8 cellular contexts compared by ENCODE assay signal in genomic region chr7:74655785-74656420, GRCh38. TPM values are rescaled to one million over a fixed set of nuclear protein-coding genes. Genes with fewer than 3 reads are reported as not detected.
A peak's percentile ranks its signal among the peaks of the same experiment; 100 is the strongest.
DNase-seq lines count a peak whose midpoint lies in the region; ATAC-seq, FAIRE-seq and TF ChIP-seq lines count a peak whose summit lies in the region.

No MANE protein-coding gene starts in this region.

- TF ChIP-seq POLR2A in thyroid gland (IDR thresholded peaks at IDR 0.05) = no peak

- H3K4me1 Mint-ChIP-seq in activated CD8-positive, alpha-beta memory T cell treated with anti-CD3 and anti-CD28 coated beads, Interleukin-2, amount 10 ng/mL, durations not matched to agents 7 days and 5 days = peaks cover 47% of the 10 kb centered on the region
- peaks cover 43% of the 10 kb centered on the region for H3K4me1 Mint-ChIP-seq in activated T-helper 2 cell treated with anti-CD3 and anti-CD28 coated beads, Interferon-gamma antibody, Interleukin-2, Interleukin-4, amounts not matched to agents 10 μg/mL and 5 μg/mL and 100 μg/mL, durations not matched to agents 14 hours and 24 hours and 36 hours (ENCODE audit: low read depth)

- CTCF ChIA-PET in activated CD8-positive, alpha-beta memory T cell treated with anti-CD3 and anti-CD28 coated beads, Interleukin-2, amount 10 ng/mL, durations not matched to agents 7 days and 5 days (lab: Charles Lee) = interaction anchor here (0.6 kb wide), 1 partner anchor 37 kb away, joined by 3 read pairs; no protein-coding TSS in a partner anchor

- TF ChIP-seq CTCF in keratinocyte (optimal IDR thresholded peaks at IDR 0.05 in 1 of 3, IDR thresholded peaks at IDR 0.05 in 1 of 3, conservative IDR thresholded peaks at IDR 0.05 in 1 of 3; ENCODE audit: extremely low read depth in 1 of 3, insufficient read depth in 2 of 3, low read length in 3 of 3) (no peak), thyroid gland (IDR thresholded peaks at IDR 0.05) (peak in 2 of 6 experiments; percentile 11 to 26)

- H3K4me3 ChIP-seq in keratinocyte (ENCODE audit: control insufficient read depth in 2 of 3, extremely low read depth in 1 of 3, insufficient read depth in 2 of 3, low read depth in 1 of 3, low read length in 3 of 3) = peak overlapping the region in 2 of 3 experiments; percentile 24 to 91
- H3K4me3 ChIP-seq in thyroid gland (replicated peaks in 1 of 3) = peak overlapping the region in 2 of 3 donors; percentile 13 to 100

- no peaks in the 10 kb centered on the region for H4K20me1 ChIP-seq in keratinocyte (ENCODE audit: control insufficient read depth, extremely low read depth, insufficient read depth, low read length)

- peaks cover 23% of the 10 kb centered on the region for H3K79me2 ChIP-seq in keratinocyte (ENCODE audit: control insufficient read depth, insufficient read depth, low read length)

- H3K27ac Mint-ChIP-seq in activated CD8-positive, alpha-beta memory T cell treated with anti-CD3 and anti-CD28 coated beads, Interleukin-2, amount 10 ng/mL, durations not matched to agents 7 days and 5 days = peak overlapping the region; percentile 93
- H3K27ac Mint-ChIP-seq in activated T-helper 2 cell treated with anti-CD3 and anti-CD28 coated beads, Interferon-gamma antibody, Interleukin-2, Interleukin-4, amounts not matched to agents 10 μg/mL and 5 μg/mL and 100 μg/mL, durations not matched to agents 14 hours and 24 hours and 36 hours = peak overlapping the region; percentile 94

- intact Hi-C loops in activated T-helper 2 cell treated with anti-CD3 and anti-CD28 coated beads, Interferon-gamma antibody, Interleukin-2, Interleukin-4, amounts not matched to agents 10 μg/mL and 5 μg/mL and 100 μg/mL, durations not matched to agents 14 hours and 24 hours and 36 hours (cut with micrococcal nuclease) = loop anchor here (2.0 kb wide), 1 partner anchor 203 kb away; the partner anchor contains the start of gene GTF2IRD1
- intact Hi-C loops in thyroid gland (cut with DNase I) = no loop called here

- H3K36me3 ChIP-seq in keratinocyte (ENCODE audit: control insufficient read depth in 2 of 2, extremely low read depth in 1 of 2, insufficient read depth in 2 of 2, low read length in 2 of 2) = peaks cover 0 to 2% of the 10 kb centered on the region in 2 experiments
- no peaks in the 10 kb centered on the region for H3K36me3 ChIP-seq in thyroid gland

- peak overlapping the region; percentile 100 for H3K4me2 ChIP-seq in keratinocyte (ENCODE audit: control insufficient read depth, extremely low read depth, insufficient read depth, low read depth, low read length)

- H3K27me3 ChIP-seq in keratinocyte (ENCODE audit: control insufficient read depth, extremely low read depth, insufficient read depth, low read length) (no peaks in the 10 kb centered on the region), thyroid gland (no peaks in the 10 kb centered on the region)

- no peak for ATAC-seq in activated CD8-positive, alpha-beta memory T cell treated with anti-CD3 and anti-CD28 coated beads, Interleukin-2, amount 10 ng/mL, durations not matched to agents 7 days and 5 days
- no peak for ATAC-seq in HG02588 (IDR thresholded peaks at IDR 0.05; ENCODE audit: unreplicated experiment)

- H3K9me3 ChIP-seq in keratinocyte (ENCODE audit: control insufficient read depth, low read depth, low read length) = no peaks in the 10 kb centered on the region
- no peaks in the 10 kb centered on the region for H3K9me3 ChIP-seq in thyroid gland

- peaks cover 7% of the 10 kb centered on the region for H3K36me3 Mint-ChIP-seq in activated CD8-positive, alpha-beta memory T cell treated with anti-CD3 and anti-CD28 coated beads, Interleukin-2, amount 10 ng/mL, durations not matched to agents 7 days and 5 days
- peaks cover 34% of the 10 kb centered on the region for H3K36me3 Mint-ChIP-seq in activated T-helper 2 cell treated with anti-CD3 and anti-CD28 coated beads, Interferon-gamma antibody, Interleukin-2, Interleukin-4, amounts not matched to agents 10 μg/mL and 5 μg/mL and 100 μg/mL, durations not matched to agents 14 hours and 24 hours and 36 hours (ENCODE audit: low read depth)

- H3K9ac ChIP-seq in keratinocyte (ENCODE audit: control insufficient read depth, extremely low read depth, insufficient read depth, low read length) = peak overlapping the region; percentile 5

- H3K4me3 Mint-ChIP-seq in activated CD8-positive, alpha-beta memory T cell treated with anti-CD3 and anti-CD28 coated beads, Interleukin-2, amount 10 ng/mL, durations not matched to agents 7 days and 5 days = peak overlapping the region; percentile 81
- H3K4me3 Mint-ChIP-seq in activated T-helper 2 cell treated with anti-CD3 and anti-CD28 coated beads, Interferon-gamma antibody, Interleukin-2, Interleukin-4, amounts not matched to agents 10 μg/mL and 5 μg/mL and 100 μg/mL, durations not matched to agents 14 hours and 24 hours and 36 hours (ENCODE audit: low read depth) = peak overlapping the region; percentile 91

- no peaks in the 10 kb centered on the region for H3K9me1 ChIP-seq in keratinocyte (ENCODE audit: control insufficient read depth, extremely low read depth, insufficient read depth, low read length)

- H3K9me3 Mint-ChIP-seq in activated CD8-positive, alpha-beta memory T cell treated with anti-CD3 and anti-CD28 coated beads, Interleukin-2, amount 10 ng/mL, durations not matched to agents 7 days and 5 days (ENCODE audit: low read depth) = no peaks in the 10 kb centered on the region
- no peaks in the 10 kb centered on the region for H3K9me3 Mint-ChIP-seq in activated T-helper 2 cell treated with anti-CD3 and anti-CD28 coated beads, Interferon-gamma antibody, Interleukin-2, Interleukin-4, amounts not matched to agents 10 μg/mL and 5 μg/mL and 100 μg/mL, durations not matched to agents 14 hours and 24 hours and 36 hours

- DNase-seq in activated CD8-positive, alpha-beta memory T cell treated with anti-CD3 and anti-CD28 coated beads, Interleukin-2, amount 10 ng/mL, durations not matched to agents 7 days and 5 days = no peak
- DNase-seq in activated CD8-positive, alpha-beta memory T cell treated with anti-CD3 and anti-CD28 coated beads, Interleukin-2, amount 50 U/mL, for 48 hours = no peak
- no peak for DNase-seq in activated T-helper 2 cell treated with anti-CD3 and anti-CD28 coated beads, Interferon-gamma antibody, Interleukin-2, Interleukin-4, amounts not matched to agents 10 μg/mL and 5 μg/mL and 100 μg/mL, durations not matched to agents 14 hours and 24 hours and 36 hours (ENCODE audit: low spot score)
- no peak for DNase-seq in keratinocyte (ENCODE audit: low read depth, low spot score)
- DNase-seq in thyroid gland = no peak
- DNase-seq in NCI-H1436 (lab: John Stamatoyannopoulos, UW) = no peak
- DNase-seq in KG1 (lab: John Stamatoyannopoulos, UW) = no peak

- WGBS in thyroid gland, 2 donors = 20 to 24% methylated on average over 20 of the region's 20 CpGs

- H3K27me3 Mint-ChIP-seq in activated CD8-positive, alpha-beta memory T cell treated with anti-CD3 and anti-CD28 coated beads, Interleukin-2, amount 10 ng/mL, durations not matched to agents 7 days and 5 days = no peaks in the 10 kb centered on the region
- H3K27me3 Mint-ChIP-seq in activated T-helper 2 cell treated with anti-CD3 and anti-CD28 coated beads, Interferon-gamma antibody, Interleukin-2, Interleukin-4, amounts not matched to agents 10 μg/mL and 5 μg/mL and 100 μg/mL, durations not matched to agents 14 hours and 24 hours and 36 hours (ENCODE audit: low read depth) = no peaks in the 10 kb centered on the region

- H3K27ac ChIP-seq in keratinocyte (ENCODE audit: control insufficient read depth, insufficient read depth, low read length) (no peak overlapping the region), thyroid gland (peak overlapping the region; percentile 96 to 100 (median 97))

- dilution Hi-C loops in keratinocyte (cut with MboI; ENCODE audit: extremely low pct_ligation_motif_present, low sequenced_read_pairs) = no loop called here

- no peak for FAIRE-seq in keratinocyte (lab: Jason Lieb, UNC)

- H3K4me1 ChIP-seq in keratinocyte (ENCODE audit: control insufficient read depth, extremely low read depth, insufficient read depth, low read length) (peaks cover 22% of the 10 kb centered on the region), thyroid gland (peaks cover 26 to 30% of the 10 kb centered on the region in 2 donors)

- H2AFZ ChIP-seq in keratinocyte (ENCODE audit: control insufficient read depth, low read length) = peak overlapping the region; percentile 4

RNA-seq across cellular contexts. Expression of gene GTF2I, which starts 1.6 kb away (rescaled TPM):
- total RNA-seq in activated CD8-positive, alpha-beta memory T cell treated with anti-CD3 and anti-CD28 coated beads, Interleukin-2, amount 10 ng/mL, durations not matched to agents 7 days and 5 days = 100 to 1,000 TPM; 186 to 220 TPM
- total RNA-seq in activated T-helper 2 cell treated with anti-CD3 and anti-CD28 coated beads, Interferon-gamma antibody, Interleukin-2, Interleukin-4, amounts not matched to agents 10 μg/mL and 5 μg/mL and 100 μg/mL, durations not matched to agents 14 hours and 24 hours and 36 hours = 186 and 188 TPM in 2 replicates
- 31.6 to 73.4 TPM (median 56.1 TPM) in 3 replicates for polyA plus RNA-seq in keratinocyte
- 211 TPM for polyA plus RNA-seq in keratinocyte (2011; ENCODE audit: low read depth)
- 33.9 and 43.1 TPM in 2 replicates for polyA plus RNA-seq in keratinocyte (2011; cell fraction: cytosol; rRNA removed)
- 163 and 165 TPM in 2 replicates for polyA plus RNA-seq in keratinocyte (2011; cell fraction: nucleus; rRNA removed)
- 45.6 and 85.9 TPM in 2 replicates for polyA plus RNA-seq in keratinocyte (2012; ENCODE audit: low replicate concordance)
- 21.5 to 63.4 TPM (median 44.7 TPM) in 3 replicates for polyA minus RNA-seq in keratinocyte
- polyA minus RNA-seq in keratinocyte (2011; cell fraction: cytosol; rRNA and poly(A)+ RNA removed) = 24.0 TPM
- polyA minus RNA-seq in keratinocyte (2011; cell fraction: nucleus; rRNA and poly(A)+ RNA removed) = 74.7 and 107 TPM in 2 replicates
- total RNA-seq in thyroid gland = 100 to 1,000 TPM; 240 to 385 (median 353) TPM
